Comparison of ENCODE assay signal across 14 cellular contexts in genomic region chr16:50449800-50450199, GRCh38.
DNase-seq lines count a peak whose midpoint lies in the region; ATAC-seq and TF ChIP-seq lines count a peak whose summit lies in the region.
"Had no signal": no experiment of that assay in that cellular context is flagged by ENCODE, and none has a peak within 500 bp of the region (broad histone marks: within the 10 kb centered on the region; RNA-seq: fewer than 3 reads in every experiment).

No MANE protein-coding gene starts in this region.

- peaks cover 54% of the 10 kb centered on the region for H3K27me3 Mint-ChIP-seq in chondrocyte (ENCODE audit: low read depth)
- H3K27me3 Mint-ChIP-seq in effector memory CD8-positive, alpha-beta T cell, result peaks cover 25 to 37% of the 10 kb centered on the region in 2 donors

- no peaks in the 10 kb centered on the region for H3K36me3 Mint-ChIP-seq in chondrocyte (ENCODE audit: low read depth)
- no peaks in the 10 kb centered on the region for H3K36me3 Mint-ChIP-seq in effector memory CD8-positive, alpha-beta T cell (ENCODE audit: insufficient read depth)
- H3K36me3 Mint-ChIP-seq: CD8-positive, alpha-beta memory T cell had no signal

- no peak for ATAC-seq in effector memory CD8-positive, alpha-beta T cell (replicated peaks)

- DNase-seq in activated effector memory CD4-positive, alpha-beta T cell treated with anti-CD3 and anti-CD28 coated beads, Interleukin-2, amount 50 U/mL, for 16 hours, result peak; percentile 24
- no peak for DNase-seq in activated effector memory CD4-positive, alpha-beta T cell treated with Interleukin-2 at 50 U/mL for 16 hours
- peak; percentile 15 for DNase-seq in G401 (ENCODE audit: low spot score)
- peak; percentile 43 for DNase-seq in chondrocyte (ENCODE audit: low spot score)
- peak; percentile 38 for DNase-seq in posterior vena cava (ENCODE audit: low spot score)
- DNase-seq in GM13976 (ENCODE audit: low spot score), result no peak
- DNase-seq in effector memory CD8-positive, alpha-beta T cell, result no peak
- DNase-seq in middle frontal gyrus (ENCODE audit: extremely low spot score, low spot score), result no peak
- DNase-seq: 8988T; AML-193; CD8-positive, alpha-beta memory T cell; DND-41; GM23248; H7 had no signal

- in situ Hi-C loops in G401 (cut with HindIII; ENCODE audit: low sequenced_read_pairs) (no loop called here), GM13976 (cut with MboI; ENCODE audit: low sequenced_read_pairs, unreplicated experiment) (no loop called here)

- no peak overlapping the region for H3K4me3 Mint-ChIP-seq in chondrocyte (ENCODE audit: unreplicated experiment)
- H3K4me3 Mint-ChIP-seq in effector memory CD8-positive, alpha-beta T cell, result no peak overlapping the region
- H3K4me3 Mint-ChIP-seq: CD8-positive, alpha-beta memory T cell had no signal

- no peak overlapping the region for H3K27ac Mint-ChIP-seq in chondrocyte (ENCODE audit: unreplicated experiment)
- H3K27ac Mint-ChIP-seq in effector memory CD8-positive, alpha-beta T cell, result no peak overlapping the region

- H3K4me1 Mint-ChIP-seq in chondrocyte (ENCODE audit: low read depth), result no peaks in the 10 kb centered on the region
- no peaks in the 10 kb centered on the region for H3K4me1 Mint-ChIP-seq in effector memory CD8-positive, alpha-beta T cell (ENCODE audit: low read depth in 2 of 2)

- no peaks in the 10 kb centered on the region for H3K9me3 Mint-ChIP-seq in chondrocyte (ENCODE audit: low read depth)
- H3K9me3 Mint-ChIP-seq in effector memory CD8-positive, alpha-beta T cell, result no peaks in the 10 kb centered on the region

- intact Hi-C loops in posterior vena cava (cut with DNase I), result no loop called here

- TF ChIP-seq CTCF in chondrocyte (IDR thresholded peaks at IDR 0.05) (no peak), GM13976 (IDR thresholded peaks at IDR 0.05; ENCODE audit: borderline replicate concordance, control extremely low read depth, extremely low read depth, insufficient read depth, missing control alignments) (no peak)

Comparison
In these comparisons a context has a peak if more than half of its experiments do, and no peak if none do; other contexts are left out.
1. DNase-seq: peak in activated effector memory CD4-positive, alpha-beta T cell treated with anti-CD3 and anti-CD28 coated beads, Interleukin-2, amount 50 U/mL, for 16 hours (single experiment), G401 (single experiment), chondrocyte (single experiment) and posterior vena cava (single experiment); none in activated effector memory CD4-positive, alpha-beta T cell treated with Interleukin-2 at 50 U/mL for 16 hours (single experiment), GM13976 (single experiment), effector memory CD8-positive, alpha-beta T cell (0 of 3) and middle frontal gyrus (single experiment).